17 cellular contexts compared by ENCODE assay signal in the genomic region with DNA sequence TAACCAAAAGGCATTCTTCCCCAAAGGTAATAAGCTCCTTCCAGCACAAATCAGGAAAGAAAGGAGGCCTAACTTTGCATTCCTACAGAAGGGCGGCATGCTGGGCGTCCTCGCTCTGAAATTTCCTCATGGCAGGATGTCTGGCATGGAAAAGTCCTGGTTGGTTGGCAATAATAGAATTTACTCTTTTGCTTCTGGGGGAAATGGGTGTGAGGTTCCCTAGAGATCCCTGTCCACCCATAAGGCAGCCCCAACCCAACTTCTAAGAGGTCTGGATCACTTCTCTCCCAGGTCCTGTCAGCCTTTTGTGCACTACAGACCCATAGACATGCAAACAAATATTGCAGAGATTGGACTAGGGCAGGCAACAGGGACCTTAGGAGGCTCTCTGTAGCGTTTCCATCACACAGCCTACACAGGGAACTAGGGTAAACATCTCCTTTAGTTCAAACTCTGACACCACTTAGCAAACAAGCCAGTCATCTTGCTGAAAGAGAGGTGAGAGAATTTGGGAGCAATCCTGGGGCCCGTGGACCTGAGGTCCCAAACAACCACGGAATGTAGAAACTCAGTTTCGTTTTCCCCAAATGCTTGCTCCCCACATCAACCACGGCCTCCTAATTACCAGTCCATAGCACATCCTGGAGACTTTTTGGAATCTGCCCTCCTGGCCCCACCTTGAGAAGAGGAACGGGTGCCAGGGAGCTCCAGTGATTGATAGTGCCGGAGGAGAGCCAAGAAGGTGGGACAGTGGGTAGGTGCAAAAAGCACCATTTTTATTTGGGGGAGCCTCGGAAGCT. TPM values are rescaled to one million over a fixed set of nuclear protein-coding genes. Genes with fewer than 3 reads are reported as not detected.
DNase-seq lines count a peak whose midpoint lies in the region; ATAC-seq and TF ChIP-seq lines count a peak whose summit lies in the region.
"Had no signal": no experiment of that assay in that cellular context is flagged by ENCODE, and none has a peak within 500 bp of the region (broad histone marks: within the 10 kb centered on the region; RNA-seq: fewer than 3 reads in every experiment).

No MANE protein-coding gene starts in this region.

- H3K4me1 ChIP-seq in HUES6 (ENCODE audit: control insufficient read depth, insufficient read depth, low read length), result peaks cover 64% of the 10 kb centered on the region
- no peaks in the 10 kb centered on the region for H3K4me1 ChIP-seq in osteoblast (ENCODE audit: insufficient read depth, low read length)
- peaks cover 0 to 7% (median 3%) of the 10 kb centered on the region in 4 donors for H3K4me1 ChIP-seq in transverse colon
- H3K4me1 ChIP-seq: Caco-2 had no signal

- no peak overlapping the region for H3K4me2 ChIP-seq in osteoblast (ENCODE audit: insufficient read depth, low read length)

- H2AFZ ChIP-seq in osteoblast (ENCODE audit: low read length), result no peak overlapping the region

- H3K36me3 ChIP-seq in HUES6 (ENCODE audit: control insufficient read depth, insufficient read depth, low read length) (no peaks in the 10 kb centered on the region), osteoblast (ENCODE audit: insufficient read depth, low read length) (no peaks in the 10 kb centered on the region), transverse colon (no peaks in the 10 kb centered on the region)

- H4K20me1 ChIP-seq in osteoblast (ENCODE audit: insufficient read depth, low read length), result no peaks in the 10 kb centered on the region

- no peak overlapping the region for H3K9ac ChIP-seq in HUES6 (ENCODE audit: low read length)

- in situ Hi-C loops in transverse colon (cut with MboI; ENCODE audit: low pct_ligation_motif_present in 1 of 4, low pct_unique_long_range_greater_than_20kb in 1 of 4, low sequenced_read_pairs in 3 of 4), result no loop called here

- intact Hi-C loops in transverse colon (cut with DNase I; ENCODE audit: low total_unique reads), result no loop called here

- ATAC-seq in GM21447 (IDR thresholded peaks at IDR 0.05; ENCODE audit: unreplicated experiment), result no peak

- no peak for TF ChIP-seq POLR2A in transverse colon (IDR thresholded peaks at IDR 0.05)

- H3K79me2 ChIP-seq in osteoblast (ENCODE audit: insufficient read depth, low read length), result no peaks in the 10 kb centered on the region

- H3K27me3 ChIP-seq in HUES6 (ENCODE audit: control insufficient read depth, insufficient read depth, low read length), result peaks cover 100% of the 10 kb centered on the region
- peaks cover 86% of the 10 kb centered on the region for H3K27me3 ChIP-seq in osteoblast (ENCODE audit: insufficient read depth, low read length)
- H3K27me3 ChIP-seq in transverse colon, result peaks cover 100% of the 10 kb centered on the region

- no peak for TF ChIP-seq CTCF in osteoblast (IDR thresholded peaks at IDR 0.05; ENCODE audit: extremely low read depth, low read depth, low read length)
- TF ChIP-seq CTCF in transverse colon (IDR thresholded peaks at IDR 0.05), result no peak

- H3K27ac ChIP-seq in HUES6 (ENCODE audit: low read depth, low read length) (no peak overlapping the region), osteoblast (ENCODE audit: low read depth, low read length) (no peak overlapping the region), transverse colon (no peak overlapping the region)

- TF ChIP-seq EP300 in transverse colon (IDR thresholded peaks at IDR 0.05; ENCODE audit: low read depth), result no peak

- H3K4me3 ChIP-seq in HUES6 (ENCODE audit: low read depth, low read length) (peak overlapping the region; percentile 6; the same call in 1 of the 2 replicates), iPS-18c (ENCODE audit: insufficient read depth, low read depth, low read length) (peak overlapping the region; percentile 6; the same call in 1 of the 2 replicates), osteoblast (ENCODE audit: insufficient read depth, low read length) (no peak overlapping the region), transverse colon (no peak overlapping the region)

- DNase-seq in cerebellar cortex (ENCODE audit: low spot score) (peak; percentile 55), osteoblast (ENCODE audit: insufficient read length, low spot score, missing footprints) (peak; percentile 59), NCI-H2029 treated with DMSO at 0.1 percent for 48 hours (lab: John Stamatoyannopoulos, UW) (no peak), NCI-H2227 treated with DMSO at 0.1 percent for 48 hours (lab: John Stamatoyannopoulos, UW) (no peak), transverse colon (no peak)
- DNase-seq: Caco-2, DMS53, Karpas-422, MM.1S, NCI-H1105, NCI-H187 treated with DMSO at 0.1 percent for 48 hours, NCI-H2171 treated with DMSO at 0.1 percent for 48 hours, NCI-H510A, SHP77 treated with DMSO at 0.1 percent for 48 hours had no signal

- 39% methylated on average over 11 of the region's 11 CpGs; no CpG with 5 or more reads in 1 of the 2 donors for WGBS in transverse colon (ENCODE audit: low coverage in 1 of 2), 2 donors

- H3K9me3 ChIP-seq in HUES6 (ENCODE audit: control insufficient read depth, insufficient read depth, low read depth, low read length) (no peaks in the 10 kb centered on the region), iPS-18c (ENCODE audit: control insufficient read depth, insufficient read depth, low read length) (no peaks in the 10 kb centered on the region), osteoblast (ENCODE audit: low read depth, low read length) (no peaks in the 10 kb centered on the region), transverse colon (no peaks in the 10 kb centered on the region)
- H3K9me3 ChIP-seq: Caco-2 had no signal

RNA-seq across cellular contexts. Expression of a gene that starts 2.1 kb away (rescaled TPM):
- 0.29 and 0.72 TPM in 2 replicates for total RNA-seq in osteoblast
- total RNA-seq in transverse colon, result not detected
- total RNA-seq: Caco-2 had no signal

RNA-seq across cellular contexts. Expression of a gene that starts 5.0 kb away (rescaled TPM):
- total RNA-seq in osteoblast, result 2.1 and 3.6 TPM in 2 replicates
- total RNA-seq in transverse colon, result not detected
- total RNA-seq: Caco-2 had no signal

Comparison
In these comparisons a context has a peak if more than half of its experiments do, and no peak if none do; other contexts are left out.
1. H3K4me3 ChIP-seq: peak in HUES6 (single experiment) and iPS-18c (single experiment); none in osteoblast (single experiment) and transverse colon (0 of 4).
2. DNase-seq: peak in cerebellar cortex (single experiment) and osteoblast (single experiment); none in NCI-H2029 treated with DMSO at 0.1 percent for 48 hours (single experiment), NCI-H2227 treated with DMSO at 0.1 percent for 48 hours (single experiment) and transverse colon (single experiment).